Comparison of ENCODE assay signal across 3 cellular contexts in genomic region chr19:12694641-12695040, GRCh38.
TF ChIP-seq lines count a peak whose summit lies in the region.

No MANE protein-coding gene starts in this region.

TF ChIP-seq in SK-N-SH, 30 proteins besides CTCF, POLR2A, EP300 and RAD21:
- TF ChIP-seq PBX3 (IDR thresholded peaks at IDR 0.05) (no peak), NFIC (IDR thresholded peaks at IDR 0.05; ENCODE audit: borderline replicate concordance) (no peak), ELF1 (IDR thresholded peaks at IDR 0.05) (no peak), TEAD4 (IDR thresholded peaks at IDR 0.05; ENCODE audit: borderline replicate concordance, insufficient read depth) (no peak), USF1 (IDR thresholded peaks at IDR 0.05; ENCODE audit: borderline replicate concordance, low read depth) (no peak), GABPA (IDR thresholded peaks at IDR 0.05; ENCODE audit: low read depth) (no peak), MEF2A (IDR thresholded peaks at IDR 0.05; ENCODE audit: borderline replicate concordance, low read depth) (no peak), FOSL2 (IDR thresholded peaks at IDR 0.05; ENCODE audit: borderline replicate concordance, low read depth) (no peak), MXI1 (IDR thresholded peaks at IDR 0.05; ENCODE audit: low read depth, low read length) (no peak), RFX5 (IDR thresholded peaks at IDR 0.05; ENCODE audit: low read length) (no peak), TAF1 (IDR thresholded peaks at IDR 0.05; ENCODE audit: borderline replicate concordance, low read depth, low read length) (no peak), REST (IDR thresholded peaks at IDR 0.05; ENCODE audit: low read depth, low read length) (no peak), POLR2AphosphoS5 (IDR thresholded peaks at IDR 0.05; ENCODE audit: low read depth, low read length) (no peak), SMC3 (IDR thresholded peaks at IDR 0.05; ENCODE audit: low read depth, low read length) (no peak)
TF ChIP-seq in SK-N-SH: peak in this region for 0.

TF ChIP-seq in SK-N-SH treated with all-trans-retinoic acid at 6 μM for 48 hours, 23 proteins besides CTCF, POLR2A, EP300 and RAD21:
- TF ChIP-seq ISL1 (CRISPR knock-in tag; IDR thresholded peaks at IDR 0.05) (no peak), PATZ1 (CRISPR knock-in tag; IDR thresholded peaks at IDR 0.05; ENCODE audit: borderline replicate concordance) (no peak), ZNF8 (CRISPR knock-in tag; IDR thresholded peaks at IDR 0.05) (no peak), CSDC2 (CRISPR knock-in tag; IDR thresholded peaks at IDR 0.05) (no peak), TCF4 (CRISPR knock-in tag; IDR thresholded peaks at IDR 0.05; ENCODE audit: borderline replicate concordance) (no peak), ARNTL (CRISPR knock-in tag; IDR thresholded peaks at IDR 0.05; ENCODE audit: borderline replicate concordance, low read depth) (no peak), CSRNP3 (CRISPR knock-in tag; IDR thresholded peaks at IDR 0.05) (no peak), RARB (CRISPR knock-in tag; IDR thresholded peaks at IDR 0.05) (no peak), SNAI2 (CRISPR knock-in tag; IDR thresholded peaks at IDR 0.05) (no peak), ESRRG (CRISPR knock-in tag; IDR thresholded peaks at IDR 0.05) (no peak), ZC3H10 (CRISPR knock-in tag; IDR thresholded peaks at IDR 0.05) (no peak), TOX (CRISPR knock-in tag; IDR thresholded peaks at IDR 0.05; ENCODE audit: borderline replicate concordance) (no peak), GLIS3 (CRISPR knock-in tag; IDR thresholded peaks at IDR 0.05) (no peak)
TF ChIP-seq in SK-N-SH treated with all-trans-retinoic acid at 6 μM for 48 hours: peak in this region for 0.

TF ChIP-seq in HepG2, 621 proteins besides CTCF, POLR2A, EP300 and RAD21:
- TF ChIP-seq ZNF30 (CRISPR knock-in tag; IDR thresholded peaks at IDR 0.05), result no peak
- no peak for TF ChIP-seq CSRNP1 (CRISPR knock-in tag; IDR thresholded peaks at IDR 0.05)
- peak; percentile 21 for TF ChIP-seq AGO2 (optimal IDR thresholded peaks at IDR 0.05; ENCODE audit: low read depth, low read length)
- no peak for TF ChIP-seq HNRNPLL (IDR thresholded peaks at IDR 0.05; ENCODE audit: low read depth, low read length, poor library complexity, severe bottlenecking)
